Comparison of ENCODE assay signal across 21 cellular contexts in genomic region chr7:102819151-102819550, GRCh38.
A peak's percentile ranks its signal among the peaks of the same experiment; 100 is the strongest.
DNase-seq lines count a peak whose midpoint lies in the region; ATAC-seq, FAIRE-seq and TF ChIP-seq lines count a peak whose summit lies in the region.
"Had no signal": no experiment of that assay in that cellular context is flagged by ENCODE, and none has a peak within 500 bp of the region (broad histone marks: within the 10 kb centered on the region; RNA-seq: fewer than 3 reads in every experiment).

No MANE protein-coding gene starts in this region.

- DNase-seq in Calu3 (peak; percentile 7), SK-MEL-5 (ENCODE audit: low read depth, low spot score) (peak; percentile 23), K562 (ENCODE audit: extremely low read depth in 1 of 4, low spot score in 3 of 4) (peak in 2 of 4 experiments; percentile 25 to 51), DMS153 treated with DMSO at 0.1 percent for 48 hours (lab: John Stamatoyannopoulos, UW; ENCODE audit: unreplicated experiment) (no peak), KBM-7 (no peak), left cardiac atrium (no peak)
- DNase-seq: DMS53, GOT3, HFFc6, MM.1S, NCI-H1048, NCI-H1417, NCI-H1694 treated with DMSO at 0.1 percent for 48 hours, NCI-H2081, NCI-H2227 treated with DMSO at 0.1 percent for 48 hours, NCI-H526 treated with DMSO at 0.1 percent for 48 hours, SHP77 had no signal

- H3K27me3 ChIP-seq in K562 (ENCODE audit: control insufficient read depth in 2 of 2, insufficient read depth in 2 of 2, low read length in 2 of 2) = no peaks in the 10 kb centered on the region

- 4% methylated on average over 2 of the region's 2 CpGs for WGBS in K562 (ENCODE audit: insufficient coverage, low coverage, missing lambda C conversion rate)

- H3K36me3 Mint-ChIP-seq in Calu3 (ENCODE audit: insufficient read depth, unreplicated experiment) (no peaks in the 10 kb centered on the region), nephron (ENCODE audit: low read depth) (peaks cover 20% of the 10 kb centered on the region)

- H3K9me1 ChIP-seq in K562 (ENCODE audit: control insufficient read depth, insufficient read depth, low read length) = no peaks in the 10 kb centered on the region

- ATAC-seq in K562 (0 out of 3 replicates have a peak, but pooled peaks have one; percentile 32), left cardiac atrium (no peak)

- H3K27ac ChIP-seq in K562 (ENCODE audit: extremely low read depth, low read depth, low read length) = no peak overlapping the region
- H3K27ac ChIP-seq: RWPE1 had no signal

- no peak overlapping the region for H3K27ac Mint-ChIP-seq in Calu3 (ENCODE audit: unreplicated experiment)
- H3K27ac Mint-ChIP-seq in nephron = peak overlapping the region; percentile 6 to 55 (median 29)
- H3K27ac Mint-ChIP-seq: HFFc6 had no signal

- in situ Hi-C loops in SK-MEL-5 (cut with HindIII; ENCODE audit: low pct_unique_long_range_greater_than_20kb, low sequenced_read_pairs) (no loop called here), K562 (cut with MboI) (no loop called here), KBM-7 (cut with MboI; ENCODE audit: low pct_unique_long_range_greater_than_20kb, low sequenced_read_pairs) (no loop called here)

- CTCF ChIA-PET in Calu3 (lab: Charles Lee) = no interaction called here
- CTCF ChIA-PET in K562 (lab: Yijun Ruan, JAX; ENCODE audit: low intra/inter-chr PET ratio) = no interaction called here

- H3K79me2 ChIP-seq in K562 (ENCODE audit: control insufficient read depth, insufficient read depth, low read length) = no peaks in the 10 kb centered on the region

- intact Hi-C loops in Calu3 (cut with micrococcal nuclease; ENCODE audit: unreplicated experiment) = loop anchor here (10.0 kb wide), 1 partner anchor 96 kb away; the partner anchor contains the start of gene LRRC17
- intact Hi-C loops in K562 (cut with micrococcal nuclease) = no loop called here
- intact Hi-C loops in left cardiac atrium (cut with DNase I) = no loop called here

- TF ChIP-seq EP300 in K562 (IDR thresholded peaks at IDR 0.05; ENCODE audit: low read length) = no peak

- POLR2A ChIA-PET in K562 (lab: Yijun Ruan, JAX) = interaction anchor here (0.8 kb wide), 1 partner anchor 26 kb away, joined by 3 read pairs; no protein-coding TSS in a partner anchor

- H3K4me3 Mint-ChIP-seq in Calu3 (ENCODE audit: low read depth, unreplicated experiment) (no peak overlapping the region), nephron (no peak overlapping the region)
- H3K4me3 Mint-ChIP-seq: HFFc6 had no signal

- H3K27me3 Mint-ChIP-seq in Calu3 (ENCODE audit: unreplicated experiment) (no peaks in the 10 kb centered on the region), nephron (ENCODE audit: low read depth) (no peaks in the 10 kb centered on the region)

- no peak for FAIRE-seq in K562 (lab: Jason Lieb, UNC)
- FAIRE-seq: D721Med had no signal

- peaks cover 0 to 4% of the 10 kb centered on the region in 2 experiments; a peak in 1 of 5 replicates for H3K4me1 ChIP-seq in K562 (replicated peaks in 1 of 2; ENCODE audit: control insufficient read depth in 2 of 2, insufficient read depth in 2 of 2, low read length in 2 of 2)
- H3K4me1 ChIP-seq: HAP-1 had no signal

- H3K4me1 Mint-ChIP-seq in Calu3 (ENCODE audit: low read depth, unreplicated experiment) (peaks cover 28% of the 10 kb centered on the region), nephron (peaks cover 11% of the 10 kb centered on the region)

- H4K20me1 ChIP-seq in K562 (replicated peaks; ENCODE audit: control insufficient read depth, insufficient read depth, low read length) = no peaks in the 10 kb centered on the region

- H3K4me3 ChIP-seq in K562 = no peak overlapping the region
- H3K4me3 ChIP-seq: HAP-1 had no signal

- H3K4me2 ChIP-seq in K562 (ENCODE audit: insufficient read depth, low read length) = no peak overlapping the region

- H3K9me3 Mint-ChIP-seq in Calu3 (ENCODE audit: low read depth, unreplicated experiment) = no peaks in the 10 kb centered on the region
- no peaks in the 10 kb centered on the region for H3K9me3 Mint-ChIP-seq in nephron
- H3K9me3 Mint-ChIP-seq: HFFc6 had no signal

- TF ChIP-seq CTCF in Calu3 (IDR thresholded peaks at IDR 0.05; ENCODE audit: unreplicated experiment) (no peak), K562 (IDR thresholded peaks at IDR 0.05 in 2 of 3, conservative IDR thresholded peaks at IDR 0.05 in 1 of 3; ENCODE audit: insufficient read depth in 2 of 3, low read depth in 1 of 3, low read length in 3 of 3) (no peak), nephron (IDR thresholded peaks at IDR 0.05; ENCODE audit: unreplicated experiment in 3 of 3) (no peak)

- no peak for TF ChIP-seq RAD21 in K562 (CRISPR knock-in tag; conservative IDR thresholded peaks at IDR 0.05 in 1 of 2, IDR thresholded peaks at IDR 0.05 in 1 of 2)

- BruUV-seq in Calu3 (replicated peaks; lab: Mats Ljungman, UMichigan) = no TSS peak
- no TSS peak for BruUV-seq in K562 (replicated peaks; lab: Mats Ljungman, UMichigan)

- no peaks in the 10 kb centered on the region for H3K9me3 ChIP-seq in K562 (replicated peaks; ENCODE audit: control insufficient read depth, insufficient read depth, low read depth, low read length)
- H3K9me3 ChIP-seq: HAP-1 had no signal

- peaks cover 47% of the 10 kb centered on the region for H3K36me3 ChIP-seq in K562 (ENCODE audit: control insufficient read depth, insufficient read depth, low read length)
- H3K36me3 ChIP-seq: HAP-1 had no signal

- no peak for TF ChIP-seq POLR2A in K562 (conservative IDR thresholded peaks at IDR 0.05)

- no peak overlapping the region for H2AFZ ChIP-seq in K562 (ENCODE audit: low read depth, low read length)

- no peak overlapping the region for H3K9ac ChIP-seq in K562 (ENCODE audit: insufficient read depth in 1 of 2, low read depth in 2 of 2, low read length in 2 of 2)

TF ChIP-seq in K562, 482 proteins besides CTCF, POLR2A, EP300 and RAD21:
- TF ChIP-seq FOXJ2 (tag; IDR thresholded peaks at IDR 0.05) (no peak), TCF3 (CRISPR knock-in tag; IDR thresholded peaks at IDR 0.05) (peak; percentile 7; the same call in 1 of the 2 replicates), CREB1 (IDR thresholded peaks at IDR 0.05) (no peak), CREB1 (CRISPR knock-in tag; IDR thresholded peaks at IDR 0.05) (no peak)
TF ChIP-seq in K562: peak in this region for 1.

Comparison
In these comparisons a context has a peak if more than half of its experiments do, and no peak if none do; other contexts are left out.
1. DNase-seq: peak in Calu3 (single experiment) and SK-MEL-5 (single experiment); none in DMS153 treated with DMSO at 0.1 percent for 48 hours (single experiment), KBM-7 (single experiment) and left cardiac atrium (single experiment).